ENCODE assay signal across 24 cellular contexts in genomic region chr2:134144081-134144596, GRCh38.
DNase-seq lines count a peak whose midpoint lies in the region; ATAC-seq, FAIRE-seq and TF ChIP-seq lines count a peak whose summit lies in the region.
"Had no signal": no experiment of that assay in that cellular context is flagged by ENCODE, and none has a peak within 500 bp of the region (broad histone marks: within the 10 kb centered on the region; RNA-seq: fewer than 3 reads in every experiment).

No MANE protein-coding gene starts in this region.

- peaks cover 7% of the 10 kb centered on the region for H3K9me3 Mint-ChIP-seq in glutamatergic neuron (ENCODE audit: unreplicated experiment)
- H3K9me3 Mint-ChIP-seq: activated CD4-positive, alpha-beta T cell treated with anti-CD3 and anti-CD28 coated beads, Interleukin-2, amount 10 ng/mL, durations not matched to agents 24 days and 14 days; T-cell had no signal

- BruUV-seq in A673 (replicated peaks; lab: Mats Ljungman, UMichigan) = no TSS peak

- CTCF ChIA-PET in A673 (lab: Charles Lee) = no interaction called here

- POLR2A ChIA-PET in A673 (lab: Charles Lee; ENCODE audit: low non-redundant PET) = no interaction called here

- H3K4me2 ChIP-seq in Karpas-422 (ENCODE audit: low read depth, low read length, poor library complexity, severe bottlenecking) = no peak overlapping the region

- H3K4me1 ChIP-seq in A673 (ENCODE audit: insufficient read depth, low read length, poor library complexity, severe bottlenecking) = no peaks in the 10 kb centered on the region
- H3K4me1 ChIP-seq in RWPE2 (ENCODE audit: insufficient read depth, poor library complexity, severe bottlenecking) = peaks cover 44% of the 10 kb centered on the region
- peaks cover 0 to 32% (median 4%) of the 10 kb centered on the region in 3 donors for H3K4me1 ChIP-seq in gastroesophageal sphincter
- no peaks in the 10 kb centered on the region for H3K4me1 ChIP-seq in Karpas-422 (ENCODE audit: low read length)

- no peaks in the 10 kb centered on the region for H3K9me3 ChIP-seq in A673 (ENCODE audit: low read depth, low read length, poor library complexity, severe bottlenecking)
- no peaks in the 10 kb centered on the region for H3K9me3 ChIP-seq in RWPE2 (ENCODE audit: severe bottlenecking)
- no peaks in the 10 kb centered on the region for H3K9me3 ChIP-seq in gastroesophageal sphincter
- H3K9me3 ChIP-seq in Karpas-422 (ENCODE audit: low read length) = no peaks in the 10 kb centered on the region
- H3K9me3 ChIP-seq: pancreas, sigmoid colon, testis had no signal

- H3K4me3 Mint-ChIP-seq in glutamatergic neuron (ENCODE audit: unreplicated experiment) = peak overlapping the region; percentile 59
- H3K4me3 Mint-ChIP-seq: activated CD4-positive, alpha-beta T cell treated with anti-CD3 and anti-CD28 coated beads, Interleukin-2, amount 10 ng/mL, durations not matched to agents 24 days and 14 days had no signal

- no peak overlapping the region for H3K9ac ChIP-seq in Karpas-422 (ENCODE audit: low read length)

- no peaks in the 10 kb centered on the region for H3K9me2 ChIP-seq in Karpas-422 (replicated peaks; ENCODE audit: insufficient read depth, low read length)

- H3K27ac ChIP-seq in A673 (ENCODE audit: low read depth, low read length, poor library complexity, severe bottlenecking) = no peak overlapping the region
- H3K27ac ChIP-seq in RWPE2 (ENCODE audit: poor library complexity, severe bottlenecking) = peak overlapping the region; percentile 52
- H3K27ac ChIP-seq in gastroesophageal sphincter = no peak overlapping the region
- no peak overlapping the region for H3K27ac ChIP-seq in Karpas-422 (ENCODE audit: low read length)
- H3K27ac ChIP-seq: cardiac muscle cell, foreskin keratinocyte, pancreas, sigmoid colon, testis had no signal

- H3K4me3 ChIP-seq in A673 (ENCODE audit: low read depth, low read length, poor library complexity, severe bottlenecking) = no peak overlapping the region
- H3K4me3 ChIP-seq in RWPE2 (ENCODE audit: severe bottlenecking) = no peak overlapping the region
- H3K4me3 ChIP-seq in gastroesophageal sphincter = no peak overlapping the region
- no peak overlapping the region for H3K4me3 ChIP-seq in Karpas-422 (ENCODE audit: low read length)
- H3K4me3 ChIP-seq: cardiac muscle cell, pancreas, sigmoid colon, testis had no signal

- no peak for TF ChIP-seq POLR2A in gastroesophageal sphincter (IDR thresholded peaks at IDR 0.05)

- no peak for TF ChIP-seq CTCF in A673 (conservative IDR thresholded peaks at IDR 0.05; ENCODE audit: low read depth, low read length)
- peak; percentile 1 for TF ChIP-seq CTCF in D721Med (IDR thresholded peaks at IDR 0.05; ENCODE audit: insufficient read depth, missing control alignments)
- no peak for TF ChIP-seq CTCF in RWPE2 (IDR thresholded peaks at IDR 0.05; ENCODE audit: poor library complexity, severe bottlenecking)
- no peak for TF ChIP-seq CTCF in glutamatergic neuron (IDR thresholded peaks at IDR 0.05; ENCODE audit: partially characterized antibody, unreplicated experiment)
- TF ChIP-seq CTCF in gastroesophageal sphincter (IDR thresholded peaks at IDR 0.05) = no peak

- 80 to 98% methylated on average over 5 of the region's 6 CpGs for WGBS in gastroesophageal sphincter (ENCODE audit: low coverage in 1 of 2), 2 donors

- no peaks in the 10 kb centered on the region for H3K36me3 Mint-ChIP-seq in glutamatergic neuron (ENCODE audit: unreplicated experiment)

- intact Hi-C loops in A673 (cut with micrococcal nuclease; ENCODE audit: unreplicated experiment) = no loop called here

- H3K27ac Mint-ChIP-seq in glutamatergic neuron (ENCODE audit: unreplicated experiment) = peak overlapping the region; percentile 96
- H3K27ac Mint-ChIP-seq: activated CD4-positive, alpha-beta T cell treated with anti-CD3 and anti-CD28 coated beads, Interleukin-2, amount 10 ng/mL, durations not matched to agents 24 days and 14 days had no signal

- H3K4me1 Mint-ChIP-seq in glutamatergic neuron (ENCODE audit: low read depth, unreplicated experiment) = peaks cover 51% of the 10 kb centered on the region

- DNase-seq in A673 (ENCODE audit: low spot score) (peak; percentile 27), D721Med (ENCODE audit: insufficient read length, low spot score) (no peak), RWPE2 (ENCODE audit: low spot score) (no peak), glutamatergic neuron (no peak), GF-D8 (lab: John Stamatoyannopoulos, UW) (no peak), Karpas-422 (no peak)
- DNase-seq: activated CD4-positive, alpha-beta T cell treated with anti-CD3 and anti-CD28 coated beads, Interleukin-2, amount 10 ng/mL, durations not matched to agents 24 days and 14 days; activated CD8-positive, alpha-beta memory T cell treated with anti-CD3 and anti-CD28 coated beads, Interleukin-2, amount 50 U/mL, for 48 hours; activated gamma-delta T cell treated with Interleukin-2 at 50 U/mL for 16 hours; amniotic stem cell; DND-41; erythroblast; foreskin keratinocyte; hippocampal formation; NCI-H1105 treated with DMSO at 0.1 percent for 48 hours; sigmoid colon; T-cell; testis had no signal

- H3K79me2 ChIP-seq in Karpas-422 (ENCODE audit: low read length) = no peaks in the 10 kb centered on the region

- no peak for ATAC-seq in RWPE2 (ENCODE audit: low read depth)
- ATAC-seq in gastroesophageal sphincter = no peak
- no peak for ATAC-seq in HG02642 (IDR thresholded peaks at IDR 0.05; ENCODE audit: poor library complexity, unreplicated experiment)
- ATAC-seq: foreskin keratinocyte had no signal

- H2AFZ ChIP-seq in Karpas-422 (ENCODE audit: low read length) = no peak overlapping the region

- FAIRE-seq in D721Med (lab: Jason Lieb, UNC) = no peak
- FAIRE-seq: H54, islet of Langerhans, pancreas had no signal

- peaks cover 91% of the 10 kb centered on the region for H4K20me1 ChIP-seq in Karpas-422 (ENCODE audit: insufficient read depth, low read depth, low read length)

- H3K36me3 ChIP-seq in A673 (ENCODE audit: insufficient read depth, low read length, poor library complexity, severe bottlenecking) (no peaks in the 10 kb centered on the region), RWPE2 (ENCODE audit: low read depth) (no peaks in the 10 kb centered on the region), gastroesophageal sphincter (no peaks in the 10 kb centered on the region), Karpas-422 (ENCODE audit: insufficient read depth, low read length) (no peaks in the 10 kb centered on the region)
- H3K36me3 ChIP-seq: cardiac muscle cell, pancreas, sigmoid colon had no signal

- TF ChIP-seq EP300 in gastroesophageal sphincter (IDR thresholded peaks at IDR 0.05) = no peak

- H3K27me3 ChIP-seq in A673 (replicated peaks; ENCODE audit: insufficient read depth, low read depth, low read length, poor library complexity) (no peaks in the 10 kb centered on the region), RWPE2 (ENCODE audit: insufficient read depth, poor library complexity, severe bottlenecking) (no peaks in the 10 kb centered on the region), gastroesophageal sphincter (no peaks in the 10 kb centered on the region), Karpas-422 (ENCODE audit: low read length) (0 out of 2 replicates have a peak, but pooled peaks cover 1% of the 10 kb centered on the region)
- H3K27me3 ChIP-seq: cardiac muscle cell, foreskin keratinocyte, pancreas, sigmoid colon, testis had no signal

- peaks cover 3% of the 10 kb centered on the region for H3K27me3 Mint-ChIP-seq in glutamatergic neuron (ENCODE audit: unreplicated experiment)
- H3K27me3 Mint-ChIP-seq: activated CD4-positive, alpha-beta T cell treated with anti-CD3 and anti-CD28 coated beads, Interleukin-2, amount 10 ng/mL, durations not matched to agents 24 days and 14 days; T-cell had no signal
